In genomic region chr7:134736381-134736780, GRCh38 we compare ENCODE assay signal across 25 cellular contexts.
"Had no signal": no experiment of that assay in that cellular context is flagged by ENCODE, and none has a peak within 500 bp of the region (broad histone marks: within the 10 kb centered on the region; RNA-seq: fewer than 3 reads in every experiment).

No MANE protein-coding gene starts in this region.

- H3K9ac ChIP-seq: neural progenitor cell had no signal

- DNase-seq: activated CD4-positive, alpha-beta T cell treated with anti-CD3 and anti-CD28 coated beads for 1 hour; activated CD8-positive, alpha-beta memory T cell treated with anti-CD3 and anti-CD28 coated beads, Interleukin-2, amount 50 U/mL, for 48 hours; activated gamma-delta T cell; activated naive CD4-positive, alpha-beta T cell treated with anti-CD3 and anti-CD28 coated beads, Interleukin-2, amount 50 U/mL, for 16 hours; amniotic stem cell; central memory CD4-positive, alpha-beta T cell; dermis blood vessel endothelial cell; effector CD4-positive, alpha-beta T cell; erythroblast; head of caudate nucleus; hippocampal formation; left colon; mammary epithelial cell; natural killer cell; occipital lobe; posterior cingulate gyrus; right cardiac atrium; spleen; stimulated activated naive CD4-positive, alpha-beta T cell; T-helper 2 cell; tibial artery had no signal

- H3K36me3 Mint-ChIP-seq: natural killer cell, neural progenitor cell, WTC11 had no signal

- H2AFZ ChIP-seq: neural progenitor cell had no signal

- H3K9me3 Mint-ChIP-seq: natural killer cell, neural progenitor cell, WTC11 had no signal

- H3K4me1 Mint-ChIP-seq: natural killer cell, WTC11 had no signal

- H3K27me3 ChIP-seq: breast epithelium, neural progenitor cell, spleen, suprapubic skin, tibial artery had no signal

- ATAC-seq: left colon, natural killer cell, right cardiac atrium, WTC11 had no signal

- H3K36me3 ChIP-seq: breast epithelium, neural progenitor cell, spleen, suprapubic skin, tibial artery had no signal

- H3K9me3 ChIP-seq: breast epithelium, spleen, suprapubic skin, tibial artery had no signal

- H3K4me1 ChIP-seq: breast epithelium, neural progenitor cell had no signal

- H3K4me3 ChIP-seq: breast epithelium, neural progenitor cell, spleen, suprapubic skin, tibial artery had no signal

- H3K4me2 ChIP-seq: neural progenitor cell had no signal

- H3K4me3 Mint-ChIP-seq: natural killer cell, neural progenitor cell, WTC11 had no signal

- H3K27ac ChIP-seq: breast epithelium, neural progenitor cell, suprapubic skin had no signal

- H3K27ac Mint-ChIP-seq: natural killer cell, neural progenitor cell, WTC11 had no signal
